ENCODE assay signal across 1 cellular context in the genomic region with DNA sequence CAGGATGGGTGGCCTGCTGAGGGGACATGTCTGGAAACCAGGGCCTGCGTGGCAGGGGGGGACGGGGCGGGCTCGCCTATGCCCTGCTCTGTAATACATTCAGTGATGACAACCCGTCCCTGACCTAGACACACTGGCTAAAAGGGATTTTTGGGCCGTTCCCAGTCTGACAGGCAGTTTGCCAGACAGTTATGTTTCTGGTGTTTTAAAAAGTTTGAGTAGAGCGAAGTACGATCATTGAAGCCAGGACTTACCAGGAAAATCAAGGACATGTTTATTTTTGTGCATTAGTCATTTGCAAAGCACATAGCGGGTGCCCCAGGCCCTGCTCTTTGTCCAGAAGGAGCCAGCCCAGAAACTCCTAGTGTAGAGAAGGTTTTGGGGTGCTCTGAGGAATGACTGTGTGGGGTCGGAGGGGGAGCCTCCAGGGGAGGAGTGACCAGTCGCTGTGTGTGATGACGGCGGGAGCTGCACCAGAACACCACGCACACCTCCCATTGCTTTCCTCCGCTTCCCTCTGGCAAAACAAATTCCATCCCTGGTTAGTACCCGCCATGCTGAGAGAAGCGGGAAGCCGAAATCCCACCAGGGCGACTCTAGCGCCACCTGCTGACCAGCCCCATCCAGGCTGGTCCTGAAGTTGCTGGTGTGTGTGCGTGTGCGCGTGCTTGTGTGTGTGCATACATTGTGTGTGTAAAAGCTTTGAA.
TF ChIP-seq lines count a peak whose summit lies in the region.

No MANE protein-coding gene starts in this region.

TF ChIP-seq in H1, 55 proteins besides CTCF, POLR2A, EP300 and RAD21 (continued from another document):
- TF ChIP-seq ZNF274 (IDR thresholded peaks at IDR 0.05; ENCODE audit: borderline replicate concordance, extremely low read depth, low read length): no peak
- peak in 1 of 2 experiments; percentile 46; a peak in 1 of 4 replicates for TF ChIP-seq SIN3A (conservative IDR thresholded peaks at IDR 0.05 in 1 of 2, IDR thresholded peaks at IDR 0.05 in 1 of 2; ENCODE audit: low read depth in 1 of 2, low read length in 2 of 2)
- TF ChIP-seq BACH1 (IDR thresholded peaks at IDR 0.05; ENCODE audit: low read length): no peak
- TF ChIP-seq, protein P1, sequence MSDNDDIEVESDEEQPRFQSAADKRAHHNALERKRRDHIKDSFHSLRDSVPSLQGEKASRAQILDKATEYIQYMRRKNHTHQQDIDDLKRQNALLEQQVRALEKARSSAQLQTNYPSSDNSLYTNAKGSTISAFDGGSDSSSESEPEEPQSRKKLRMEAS (IDR thresholded peaks at IDR 0.05): peak; percentile 74
- no peak for TF ChIP-seq CHD1 (IDR thresholded peaks at IDR 0.05; ENCODE audit: low read depth, low read length)
- TF ChIP-seq GTF2F1 (IDR thresholded peaks at IDR 0.05; ENCODE audit: borderline replicate concordance, low read depth, low read length): peak; percentile 60; the same call in 1 of the 2 replicates
- TF ChIP-seq CTBP2 (IDR thresholded peaks at IDR 0.05; ENCODE audit: borderline replicate concordance, insufficient read depth, insufficient read length, low read length): no peak
- TF ChIP-seq RBBP5 (IDR thresholded peaks at IDR 0.05; ENCODE audit: borderline replicate concordance, low read depth, low read length): no peak
- TF ChIP-seq RXRA (IDR thresholded peaks at IDR 0.05; ENCODE audit: insufficient read depth, low read depth, low read length): no peak
- no peak for TF ChIP-seq RFX5 (IDR thresholded peaks at IDR 0.05; ENCODE audit: borderline replicate concordance, low read depth, low read length)
- TF ChIP-seq TCF12 (IDR thresholded peaks at IDR 0.05; ENCODE audit: low read depth, low read length): no peak
- TF ChIP-seq SP2 (IDR thresholded peaks at IDR 0.05; ENCODE audit: low read length): no peak
- TF ChIP-seq RNF2 (IDR thresholded peaks at IDR 0.05; ENCODE audit: borderline replicate concordance, low read depth, low read length, missing control alignments, poor library complexity, severe bottlenecking): no peak
- peak; percentile 87 for TF ChIP-seq YY1 (IDR thresholded peaks at IDR 0.05; ENCODE audit: low read depth, low read length)
- no peak for TF ChIP-seq NRF1 (IDR thresholded peaks at IDR 0.05; ENCODE audit: low read depth, low read length)
- TF ChIP-seq JUND (IDR thresholded peaks at IDR 0.05; ENCODE audit: low read length): no peak
- TF ChIP-seq, protein P2, sequence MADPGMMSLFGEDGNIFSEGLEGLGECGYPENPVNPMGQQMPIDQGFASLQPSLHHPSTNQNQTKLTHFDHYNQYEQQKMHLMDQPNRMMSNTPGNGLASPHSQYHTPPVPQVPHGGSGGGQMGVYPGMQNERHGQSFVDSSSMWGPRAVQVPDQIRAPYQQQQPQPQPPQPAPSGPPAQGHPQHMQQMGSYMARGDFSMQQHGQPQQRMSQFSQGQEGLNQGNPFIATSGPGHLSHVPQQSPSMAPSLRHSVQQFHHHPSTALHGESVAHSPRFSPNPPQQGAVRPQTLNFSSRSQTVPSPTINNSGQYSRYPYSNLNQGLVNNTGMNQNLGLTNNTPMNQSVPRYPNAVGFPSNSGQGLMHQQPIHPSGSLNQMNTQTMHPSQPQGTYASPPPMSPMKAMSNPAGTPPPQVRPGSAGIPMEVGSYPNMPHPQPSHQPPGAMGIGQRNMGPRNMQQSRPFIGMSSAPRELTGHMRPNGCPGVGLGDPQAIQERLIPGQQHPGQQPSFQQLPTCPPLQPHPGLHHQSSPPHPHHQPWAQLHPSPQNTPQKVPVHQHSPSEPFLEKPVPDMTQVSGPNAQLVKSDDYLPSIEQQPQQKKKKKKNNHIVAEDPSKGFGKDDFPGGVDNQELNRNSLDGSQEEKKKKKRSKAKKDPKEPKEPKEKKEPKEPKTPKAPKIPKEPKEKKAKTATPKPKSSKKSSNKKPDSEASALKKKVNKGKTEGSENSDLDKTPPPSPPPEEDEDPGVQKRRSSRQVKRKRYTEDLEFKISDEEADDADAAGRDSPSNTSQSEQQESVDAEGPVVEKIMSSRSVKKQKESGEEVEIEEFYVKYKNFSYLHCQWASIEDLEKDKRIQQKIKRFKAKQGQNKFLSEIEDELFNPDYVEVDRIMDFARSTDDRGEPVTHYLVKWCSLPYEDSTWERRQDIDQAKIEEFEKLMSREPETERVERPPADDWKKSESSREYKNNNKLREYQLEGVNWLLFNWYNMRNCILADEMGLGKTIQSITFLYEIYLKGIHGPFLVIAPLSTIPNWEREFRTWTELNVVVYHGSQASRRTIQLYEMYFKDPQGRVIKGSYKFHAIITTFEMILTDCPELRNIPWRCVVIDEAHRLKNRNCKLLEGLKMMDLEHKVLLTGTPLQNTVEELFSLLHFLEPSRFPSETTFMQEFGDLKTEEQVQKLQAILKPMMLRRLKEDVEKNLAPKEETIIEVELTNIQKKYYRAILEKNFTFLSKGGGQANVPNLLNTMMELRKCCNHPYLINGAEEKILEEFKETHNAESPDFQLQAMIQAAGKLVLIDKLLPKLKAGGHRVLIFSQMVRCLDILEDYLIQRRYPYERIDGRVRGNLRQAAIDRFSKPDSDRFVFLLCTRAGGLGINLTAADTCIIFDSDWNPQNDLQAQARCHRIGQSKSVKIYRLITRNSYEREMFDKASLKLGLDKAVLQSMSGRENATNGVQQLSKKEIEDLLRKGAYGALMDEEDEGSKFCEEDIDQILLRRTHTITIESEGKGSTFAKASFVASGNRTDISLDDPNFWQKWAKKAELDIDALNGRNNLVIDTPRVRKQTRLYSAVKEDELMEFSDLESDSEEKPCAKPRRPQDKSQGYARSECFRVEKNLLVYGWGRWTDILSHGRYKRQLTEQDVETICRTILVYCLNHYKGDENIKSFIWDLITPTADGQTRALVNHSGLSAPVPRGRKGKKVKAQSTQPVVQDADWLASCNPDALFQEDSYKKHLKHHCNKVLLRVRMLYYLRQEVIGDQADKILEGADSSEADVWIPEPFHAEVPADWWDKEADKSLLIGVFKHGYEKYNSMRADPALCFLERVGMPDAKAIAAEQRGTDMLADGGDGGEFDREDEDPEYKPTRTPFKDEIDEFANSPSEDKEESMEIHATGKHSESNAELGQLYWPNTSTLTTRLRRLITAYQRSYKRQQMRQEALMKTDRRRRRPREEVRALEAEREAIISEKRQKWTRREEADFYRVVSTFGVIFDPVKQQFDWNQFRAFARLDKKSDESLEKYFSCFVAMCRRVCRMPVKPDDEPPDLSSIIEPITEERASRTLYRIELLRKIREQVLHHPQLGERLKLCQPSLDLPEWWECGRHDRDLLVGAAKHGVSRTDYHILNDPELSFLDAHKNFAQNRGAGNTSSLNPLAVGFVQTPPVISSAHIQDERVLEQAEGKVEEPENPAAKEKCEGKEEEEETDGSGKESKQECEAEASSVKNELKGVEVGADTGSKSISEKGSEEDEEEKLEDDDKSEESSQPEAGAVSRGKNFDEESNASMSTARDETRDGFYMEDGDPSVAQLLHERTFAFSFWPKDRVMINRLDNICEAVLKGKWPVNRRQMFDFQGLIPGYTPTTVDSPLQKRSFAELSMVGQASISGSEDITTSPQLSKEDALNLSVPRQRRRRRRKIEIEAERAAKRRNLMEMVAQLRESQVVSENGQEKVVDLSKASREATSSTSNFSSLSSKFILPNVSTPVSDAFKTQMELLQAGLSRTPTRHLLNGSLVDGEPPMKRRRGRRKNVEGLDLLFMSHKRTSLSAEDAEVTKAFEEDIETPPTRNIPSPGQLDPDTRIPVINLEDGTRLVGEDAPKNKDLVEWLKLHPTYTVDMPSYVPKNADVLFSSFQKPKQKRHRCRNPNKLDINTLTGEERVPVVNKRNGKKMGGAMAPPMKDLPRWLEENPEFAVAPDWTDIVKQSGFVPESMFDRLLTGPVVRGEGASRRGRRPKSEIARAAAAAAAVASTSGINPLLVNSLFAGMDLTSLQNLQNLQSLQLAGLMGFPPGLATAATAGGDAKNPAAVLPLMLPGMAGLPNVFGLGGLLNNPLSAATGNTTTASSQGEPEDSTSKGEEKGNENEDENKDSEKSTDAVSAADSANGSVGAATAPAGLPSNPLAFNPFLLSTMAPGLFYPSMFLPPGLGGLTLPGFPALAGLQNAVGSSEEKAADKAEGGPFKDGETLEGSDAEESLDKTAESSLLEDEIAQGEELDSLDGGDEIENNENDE (IDR thresholded peaks at IDR 0.05; ENCODE audit: insufficient replicate concordance, low read length): no peak
- no peak for TF ChIP-seq SRF (IDR thresholded peaks at IDR 0.05; ENCODE audit: low read depth, low read length)
- TF ChIP-seq SIRT6 (IDR thresholded peaks at IDR 0.05; ENCODE audit: low read length): no peak
- no peak for TF ChIP-seq SIX5 (IDR thresholded peaks at IDR 0.05; ENCODE audit: low read depth, low read length)
- no peak for TF ChIP-seq POLR2AphosphoS5 (IDR thresholded peaks at IDR 0.05; ENCODE audit: low read depth, low read length)
- peak; percentile 71; the same call in 1 of the 2 replicates for TF ChIP-seq GABPA (IDR thresholded peaks at IDR 0.05; ENCODE audit: borderline replicate concordance, insufficient read depth, low read length)
- no peak for TF ChIP-seq KDM5A (IDR thresholded peaks at IDR 0.05; ENCODE audit: low read length)
- TF ChIP-seq TEAD4 (IDR thresholded peaks at IDR 0.05; ENCODE audit: low read depth, low read length): peak; percentile 60; the same call in 1 of the 2 replicates
- no peak for TF ChIP-seq CBX8 (IDR thresholded peaks at IDR 0.05; ENCODE audit: borderline replicate concordance, low read depth, low read length)
- TF ChIP-seq, protein P3, sequence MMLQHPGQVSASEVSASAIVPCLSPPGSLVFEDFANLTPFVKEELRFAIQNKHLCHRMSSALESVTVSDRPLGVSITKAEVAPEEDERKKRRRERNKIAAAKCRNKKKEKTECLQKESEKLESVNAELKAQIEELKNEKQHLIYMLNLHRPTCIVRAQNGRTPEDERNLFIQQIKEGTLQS (IDR thresholded peaks at IDR 0.05; ENCODE audit: insufficient read depth, low read depth, low read length): no peak
- no peak for TF ChIP-seq EGR1 (IDR thresholded peaks at IDR 0.05; ENCODE audit: borderline replicate concordance, low read depth, low read length)
- TF ChIP-seq TAF7 (optimal IDR thresholded peaks at IDR 0.05; ENCODE audit: borderline replicate concordance, low read depth, low read length): no peak
- TF ChIP-seq, protein P4, sequence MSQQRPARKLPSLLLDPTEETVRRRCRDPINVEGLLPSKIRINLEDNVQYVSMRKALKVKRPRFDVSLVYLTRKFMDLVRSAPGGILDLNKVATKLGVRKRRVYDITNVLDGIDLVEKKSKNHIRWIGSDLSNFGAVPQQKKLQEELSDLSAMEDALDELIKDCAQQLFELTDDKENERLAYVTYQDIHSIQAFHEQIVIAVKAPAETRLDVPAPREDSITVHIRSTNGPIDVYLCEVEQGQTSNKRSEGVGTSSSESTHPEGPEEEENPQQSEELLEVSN (IDR thresholded peaks at IDR 0.05): peak; percentile 82
- no peak for TF ChIP-seq HDAC6 (IDR thresholded peaks at IDR 0.05; ENCODE audit: low read depth, low read length)
- TF ChIP-seq SUZ12 (IDR thresholded peaks at IDR 0.05; ENCODE audit: low read length): no peak
- TF ChIP-seq CHD2 (IDR thresholded peaks at IDR 0.05; ENCODE audit: low read length): peak; percentile 62; the same call in 1 of the 2 replicates
- TF ChIP-seq, protein P5, sequence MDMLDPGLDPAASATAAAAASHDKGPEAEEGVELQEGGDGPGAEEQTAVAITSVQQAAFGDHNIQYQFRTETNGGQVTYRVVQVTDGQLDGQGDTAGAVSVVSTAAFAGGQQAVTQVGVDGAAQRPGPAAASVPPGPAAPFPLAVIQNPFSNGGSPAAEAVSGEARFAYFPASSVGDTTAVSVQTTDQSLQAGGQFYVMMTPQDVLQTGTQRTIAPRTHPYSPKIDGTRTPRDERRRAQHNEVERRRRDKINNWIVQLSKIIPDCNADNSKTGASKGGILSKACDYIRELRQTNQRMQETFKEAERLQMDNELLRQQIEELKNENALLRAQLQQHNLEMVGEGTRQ (IDR thresholded peaks at IDR 0.05; ENCODE audit: low read length): no peak
